ENCODE assay signal across 18 cellular contexts in genomic region chr3:23490459-23490858, GRCh38.
A peak's percentile ranks its signal among the peaks of the same experiment; 100 is the strongest.
DNase-seq lines count a peak whose midpoint lies in the region; ATAC-seq, FAIRE-seq and TF ChIP-seq lines count a peak whose summit lies in the region.
"Had no signal": no experiment of that assay in that cellular context is flagged by ENCODE, and none has a peak within 500 bp of the region (broad histone marks: within the 10 kb centered on the region; RNA-seq: fewer than 3 reads in every experiment).

No MANE protein-coding gene starts in this region.

- TF ChIP-seq CTCF in AG10803 (conservative IDR thresholded peaks at IDR 0.05; ENCODE audit: low read length) (no peak), lung (IDR thresholded peaks at IDR 0.05; ENCODE audit: control extremely low read depth, extremely low read depth) (no peak)

- DNase-seq in AG10803 (ENCODE audit: low read depth): peak; percentile 45
- peak; percentile 12 for DNase-seq in MV-4-11 (lab: John Stamatoyannopoulos, UW)
- peak; percentile 87 for DNase-seq in dermis blood vessel endothelial cell
- no peak for DNase-seq in lung (ENCODE audit: low spot score)
- DNase-seq in urothelium cell line (ENCODE audit: low spot score): no peak
- DNase-seq in occipital lobe (lab: John Stamatoyannopoulos, UW): no peak
- no peak for DNase-seq in NCI-H146 (lab: John Stamatoyannopoulos, UW)
- DNase-seq: activated CD4-positive, alpha-beta memory T cell treated with anti-CD3 and anti-CD28 coated beads, Interleukin-2, amount 10 ng/mL, durations not matched to agents 7 days and 5 days; activated gamma-delta T cell; NCI-H345; pancreas; Peyer's patch; stimulated activated naive B cell treated with anti-CD40 and anti-IgM and Interleukin-4, amounts not matched to agents 10 μg/mL and 1 μg/mL and 100 μg/mL, for 72 hours had no signal

- H3K27ac ChIP-seq in lung (ENCODE audit: low read depth in 1 of 2, low read length in 1 of 2): no peak overlapping the region
- H3K27ac ChIP-seq: BLaER1, coronary artery, hepatocyte, pancreas, Peyer's patch had no signal

- ATAC-seq in lung (ENCODE audit: insufficient read depth, low FRiP score) (peak; percentile 38), GM19035 (IDR thresholded peaks at IDR 0.05; ENCODE audit: unreplicated experiment) (no peak)
- ATAC-seq: pancreas; stimulated activated naive B cell treated with anti-CD40 and anti-IgM and Interleukin-4, amounts not matched to agents 10 μg/mL and 1 μg/mL and 100 μg/mL, for 72 hours had no signal

- H3K9me3 ChIP-seq in lung (ENCODE audit: control insufficient read depth in 2 of 2, insufficient read depth in 1 of 2, low read length in 1 of 2): peaks cover 0 to 13% of the 10 kb centered on the region in 2 donors
- H3K9me3 ChIP-seq: pancreas had no signal

- peaks cover 2 to 17% of the 10 kb centered on the region in 2 donors for H3K4me1 ChIP-seq in lung (ENCODE audit: control insufficient read depth in 2 of 2, insufficient read depth in 2 of 2, low read length in 2 of 2)
- H3K4me1 ChIP-seq: BLaER1, Peyer's patch had no signal

- whole genome bisulfite sequencing in lung, 2 donors: 37 to 57% methylated on average over 3 of the region's 3 CpGs

- H3K27me3 ChIP-seq in lung (ENCODE audit: control insufficient read depth, insufficient read depth): no peaks in the 10 kb centered on the region
- H3K27me3 ChIP-seq: BLaER1, hepatocyte, pancreas, Peyer's patch had no signal

- no peak for FAIRE-seq in urothelium cell line (lab: Jason Lieb, UNC)
- FAIRE-seq: GM18507, pancreas had no signal

- no peak overlapping the region for H3K4me3 ChIP-seq in AG10803 (ENCODE audit: low read length)
- H3K4me3 ChIP-seq in lung: no peak overlapping the region
- H3K4me3 ChIP-seq: BLaER1, coronary artery, hepatocyte, pancreas, Peyer's patch had no signal

- no peaks in the 10 kb centered on the region for H3K36me3 ChIP-seq in lung (ENCODE audit: control insufficient read depth in 2 of 2, insufficient read depth in 2 of 2, low read length in 2 of 2)
- H3K36me3 ChIP-seq: pancreas, Peyer's patch had no signal

Comparison
In these comparisons a context has a peak if more than half of its experiments do, and no peak if none do; other contexts are left out.
1. DNase-seq: peak in AG10803 (single experiment), MV-4-11 (single experiment) and dermis blood vessel endothelial cell (single experiment); none in lung (single experiment), urothelium cell line (single experiment), occipital lobe (single experiment) and NCI-H146 (single experiment).